Comparison of ENCODE assay signal across 8 cellular contexts in the genomic region with DNA sequence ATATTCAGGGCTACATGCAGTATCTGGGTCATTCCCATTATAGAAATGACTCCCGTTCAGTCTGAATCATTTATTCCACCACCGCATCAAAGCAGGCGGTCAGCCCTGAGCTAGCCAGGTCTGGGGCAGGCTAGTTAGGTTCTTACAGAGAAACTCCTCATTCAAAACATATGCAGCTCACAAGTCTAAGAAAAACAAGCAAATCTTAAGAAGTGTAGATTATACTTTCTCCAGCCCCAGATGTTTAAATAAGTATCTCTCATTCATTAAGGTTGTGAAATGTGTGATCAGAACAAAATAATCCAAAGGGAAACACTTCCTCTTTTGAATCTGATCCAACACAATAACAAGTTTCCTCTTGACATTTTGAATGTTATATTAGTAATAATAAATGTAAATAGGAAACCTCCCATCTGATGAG.
DNase-seq lines count a peak whose midpoint lies in the region; ATAC-seq lines count a peak whose summit lies in the region.

No MANE protein-coding gene starts in this region.

- intact Hi-C loops in Right ventricle myocardium superior (cut with DNase I): no loop called here

- peak; percentile 37 for ATAC-seq in HG02610 (IDR thresholded peaks at IDR 0.05; ENCODE audit: unreplicated experiment)
- ATAC-seq in Right ventricle myocardium superior (ENCODE audit: poor library complexity): peak; percentile 13

- DNase-seq in activated CD8-positive, alpha-beta memory T cell treated with anti-CD3 and anti-CD28 coated beads, Interleukin-2, amount 50 U/mL, for 4 hours: peak; percentile 24
- DNase-seq in Right ventricle myocardium superior: no peak
- peak; percentile 40 to 67 (median 50) for DNase-seq in stimulated activated CD4-positive, alpha-beta T cell treated with anti-CD3 and anti-CD28 coated beads, TNF-alpha, amount 100 ng/mL, for 48 hours (ENCODE audit: low read depth in 3 of 3)
- no peak for DNase-seq in SHP77 (lab: John Stamatoyannopoulos, UW)
- no peak for DNase-seq in cerebellar nuclear complex (lab: John Stamatoyannopoulos, UW)
- no peak for DNase-seq in DMS 273 (lab: John Stamatoyannopoulos, UW; ENCODE audit: unreplicated experiment)
- no peak for DNase-seq in NCI-H1048 (lab: John Stamatoyannopoulos, UW)

Comparison
In these comparisons a context has a peak if more than half of its experiments do, and no peak if none do; other contexts are left out.
1. DNase-seq: peak in activated CD8-positive, alpha-beta memory T cell treated with anti-CD3 and anti-CD28 coated beads, Interleukin-2, amount 50 U/mL, for 4 hours (single experiment) and stimulated activated CD4-positive, alpha-beta T cell treated with anti-CD3 and anti-CD28 coated beads, TNF-alpha, amount 100 ng/mL, for 48 hours (3 of 3); none in Right ventricle myocardium superior (single experiment), SHP77 (0 of 2), cerebellar nuclear complex (0 of 2), DMS 273 (single experiment) and NCI-H1048 (single experiment).